1 cellular context compared by ENCODE assay signal in the genomic region with DNA sequence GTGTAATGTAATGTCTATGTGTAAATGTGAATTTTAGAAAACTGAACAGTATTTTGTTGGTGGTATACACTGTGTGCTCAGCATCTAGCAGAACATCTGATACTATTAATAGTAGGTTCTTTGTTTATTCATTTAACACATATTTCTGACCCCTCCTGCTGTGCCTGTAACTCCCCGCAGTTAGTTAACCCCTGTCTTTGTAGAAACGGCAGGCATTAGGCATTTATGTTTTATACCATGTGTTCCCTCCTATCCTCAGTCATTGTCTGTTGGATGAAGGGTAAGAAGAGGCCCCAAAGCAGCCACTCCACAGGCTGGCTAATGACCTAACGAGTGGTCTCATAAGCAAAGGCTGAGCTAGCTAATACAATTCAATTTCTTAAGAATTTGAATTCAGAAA.
TF ChIP-seq lines count a peak whose summit lies in the region.

No MANE protein-coding gene starts in this region.

TF ChIP-seq in GM23338, 12 proteins besides CTCF, POLR2A, EP300 and RAD21 (continued from another document):
- TF ChIP-seq ZNF114 (CRISPR knock-in tag; IDR thresholded peaks at IDR 0.05) (no peak), CREB1 (CRISPR knock-in tag; IDR thresholded peaks at IDR 0.05; ENCODE audit: low read depth) (no peak), POLR2AphosphoS5 (IDR thresholded peaks at IDR 0.05; ENCODE audit: low read depth) (no peak)
TF ChIP-seq in GM23338: peak in this region for 0.
